1 cellular context compared by ENCODE assay signal in genomic region chr9:110126986-110127864, GRCh38.
TF ChIP-seq lines count a peak whose summit lies in the region.

No MANE protein-coding gene starts in this region.

TF ChIP-seq in K562, 482 proteins besides CTCF, POLR2A, EP300 and RAD21 (continued from another document):
- no peak for TF ChIP-seq RREB1 (CRISPR knock-in tag; IDR thresholded peaks at IDR 0.05)
- no peak for TF ChIP-seq ETV1 (tag; conservative IDR thresholded peaks at IDR 0.05; ENCODE audit: low read depth)
- no peak for TF ChIP-seq COPS2 (conservative IDR thresholded peaks at IDR 0.05)
